Comparison of ENCODE assay signal across 9 cellular contexts in genomic region chr12:68001486-68002466, GRCh38. TPM values are rescaled to one million over a fixed set of nuclear protein-coding genes. Genes with fewer than 3 reads are reported as not detected.
DNase-seq lines count a peak whose midpoint lies in the region; ATAC-seq and TF ChIP-seq lines count a peak whose summit lies in the region.
"Had no signal": no experiment of that assay in that cellular context is flagged by ENCODE, and none has a peak within 500 bp of the region (broad histone marks: within the 10 kb centered on the region; RNA-seq: fewer than 3 reads in every experiment).

No MANE protein-coding gene starts in this region.

- no peak overlapping the region for H3K4me3 Mint-ChIP-seq in glutamatergic neuron (ENCODE audit: unreplicated experiment)
- H3K4me3 Mint-ChIP-seq in T-helper 2 cell treated with Interferon-gamma antibody and Interleukin-4, amounts not matched to agents 5 μg/mL and 100 μg/mL, for 36 hours: no peak overlapping the region

- no peaks in the 10 kb centered on the region for H3K36me3 ChIP-seq in PC-3 (ENCODE audit: low read depth, low read length)

- H3K27ac ChIP-seq in C4-2B (no peak overlapping the region), PC-3 (ENCODE audit: low read length) (no peak overlapping the region)

- H3K9me3 ChIP-seq in PC-3 (ENCODE audit: low read length): no peaks in the 10 kb centered on the region

- DNase-seq in GM20000 (ENCODE audit: low spot score) (no peak), PC-3 (peak; percentile 60), glutamatergic neuron (no peak), HuH-7 (ENCODE audit: low spot score) (no peak), islet precursor cell (no peak), NCI-H446 treated with DMSO at 0.1 percent for 48 hours (lab: John Stamatoyannopoulos, UW) (no peak)
- no peak for DNase-seq in T-helper 2 cell treated with Interferon-gamma antibody and Interleukin-4, amounts not matched to agents 5 μg/mL and 100 μg/mL, for 36 hours (ENCODE audit: low spot score)
- DNase-seq: naive B cell had no signal

- H3K4me3 ChIP-seq in PC-3 (ENCODE audit: low read length): no peak overlapping the region

- no peaks in the 10 kb centered on the region for H3K4me1 ChIP-seq in PC-3 (ENCODE audit: insufficient read depth, low read length)

- intact Hi-C loops in PC-3 (cut with micrococcal nuclease): no loop called here

- peak; percentile 38; the same call in 1 of the 2 replicates for ATAC-seq in PC-3

- BruUV-seq in PC-3 (replicated peaks; lab: Mats Ljungman, UMichigan): no TSS peak

- H3F3A ChIP-seq in PC-3 (ENCODE audit: low read length, unreplicated experiment): no peaks in the 10 kb centered on the region

- no peaks in the 10 kb centered on the region for H4K20me1 ChIP-seq in PC-3 (ENCODE audit: low read length)

- H3K4me2 ChIP-seq in PC-3 (ENCODE audit: low read length): no peak overlapping the region

- peaks cover 2% of the 10 kb centered on the region for H3K9me3 Mint-ChIP-seq in glutamatergic neuron (ENCODE audit: unreplicated experiment)
- no peaks in the 10 kb centered on the region for H3K9me3 Mint-ChIP-seq in T-helper 2 cell treated with Interferon-gamma antibody and Interleukin-4, amounts not matched to agents 5 μg/mL and 100 μg/mL, for 36 hours
- H3K9me3 Mint-ChIP-seq: naive B cell had no signal

- TF ChIP-seq CTCF in C4-2B (conservative IDR thresholded peaks at IDR 0.05) (peak; percentile 68), GM20000 (IDR thresholded peaks at IDR 0.05; ENCODE audit: extremely low read depth, missing control alignments) (peak; percentile 15), PC-3 (conservative IDR thresholded peaks at IDR 0.05; ENCODE audit: low read depth, low read length) (peak; percentile 71), glutamatergic neuron (IDR thresholded peaks at IDR 0.05; ENCODE audit: partially characterized antibody, unreplicated experiment) (peak; percentile 56)

- H3K36me3 Mint-ChIP-seq in glutamatergic neuron (ENCODE audit: unreplicated experiment): peaks cover 9% of the 10 kb centered on the region
- no peaks in the 10 kb centered on the region for H3K36me3 Mint-ChIP-seq in T-helper 2 cell treated with Interferon-gamma antibody and Interleukin-4, amounts not matched to agents 5 μg/mL and 100 μg/mL, for 36 hours (ENCODE audit: low read depth)

- no peaks in the 10 kb centered on the region for H3K79me2 ChIP-seq in PC-3 (ENCODE audit: low read length)

- H3K4me1 Mint-ChIP-seq in glutamatergic neuron (ENCODE audit: low read depth, unreplicated experiment): no peaks in the 10 kb centered on the region
- peaks cover 4% of the 10 kb centered on the region for H3K4me1 Mint-ChIP-seq in T-helper 2 cell treated with Interferon-gamma antibody and Interleukin-4, amounts not matched to agents 5 μg/mL and 100 μg/mL, for 36 hours (ENCODE audit: low read depth)

- H3K9me2 ChIP-seq in PC-3 (replicated peaks; ENCODE audit: low read length): no peaks in the 10 kb centered on the region

- no peak overlapping the region for H3K9ac ChIP-seq in PC-3 (ENCODE audit: low read length)

- POLR2A ChIA-PET in PC-3 (lab: Charles Lee; ENCODE audit: unreplicated experiment): no interaction called here

- H3K27ac Mint-ChIP-seq in glutamatergic neuron (ENCODE audit: unreplicated experiment): no peak overlapping the region
- no peak overlapping the region for H3K27ac Mint-ChIP-seq in T-helper 2 cell treated with Interferon-gamma antibody and Interleukin-4, amounts not matched to agents 5 μg/mL and 100 μg/mL, for 36 hours

- peak overlapping the region; percentile 57 for H2AFZ ChIP-seq in PC-3 (ENCODE audit: low read length)

- H3K27me3 ChIP-seq in PC-3 (ENCODE audit: low read length): no peaks in the 10 kb centered on the region

- no peaks in the 10 kb centered on the region for H3K27me3 Mint-ChIP-seq in glutamatergic neuron (ENCODE audit: unreplicated experiment)
- no peaks in the 10 kb centered on the region for H3K27me3 Mint-ChIP-seq in T-helper 2 cell treated with Interferon-gamma antibody and Interleukin-4, amounts not matched to agents 5 μg/mL and 100 μg/mL, for 36 hours (ENCODE audit: low read depth)
- H3K27me3 Mint-ChIP-seq: naive B cell had no signal

- CTCF ChIA-PET in PC-3 (lab: Charles Lee): no interaction called here

RNA-seq across cellular contexts. Expression of gene IFNG-AS1, which starts 12.5 kb away (rescaled TPM):
- not detected in 2 replicates for total RNA-seq in PC-3 (2014; rRNA removed)
- not detected for total RNA-seq in glutamatergic neuron (ENCODE audit: unreplicated experiment)

Comparison
In these comparisons a context has a peak if more than half of its experiments do, and no peak if none do; other contexts are left out.
1. CTCF ChIP-seq: peak in every context shown above with its lines; median percentile 71 in PC-3; 68 in C4-2B; 56 in glutamatergic neuron; 15 in GM20000.